9 cellular contexts compared by ENCODE assay signal in the genomic region with DNA sequence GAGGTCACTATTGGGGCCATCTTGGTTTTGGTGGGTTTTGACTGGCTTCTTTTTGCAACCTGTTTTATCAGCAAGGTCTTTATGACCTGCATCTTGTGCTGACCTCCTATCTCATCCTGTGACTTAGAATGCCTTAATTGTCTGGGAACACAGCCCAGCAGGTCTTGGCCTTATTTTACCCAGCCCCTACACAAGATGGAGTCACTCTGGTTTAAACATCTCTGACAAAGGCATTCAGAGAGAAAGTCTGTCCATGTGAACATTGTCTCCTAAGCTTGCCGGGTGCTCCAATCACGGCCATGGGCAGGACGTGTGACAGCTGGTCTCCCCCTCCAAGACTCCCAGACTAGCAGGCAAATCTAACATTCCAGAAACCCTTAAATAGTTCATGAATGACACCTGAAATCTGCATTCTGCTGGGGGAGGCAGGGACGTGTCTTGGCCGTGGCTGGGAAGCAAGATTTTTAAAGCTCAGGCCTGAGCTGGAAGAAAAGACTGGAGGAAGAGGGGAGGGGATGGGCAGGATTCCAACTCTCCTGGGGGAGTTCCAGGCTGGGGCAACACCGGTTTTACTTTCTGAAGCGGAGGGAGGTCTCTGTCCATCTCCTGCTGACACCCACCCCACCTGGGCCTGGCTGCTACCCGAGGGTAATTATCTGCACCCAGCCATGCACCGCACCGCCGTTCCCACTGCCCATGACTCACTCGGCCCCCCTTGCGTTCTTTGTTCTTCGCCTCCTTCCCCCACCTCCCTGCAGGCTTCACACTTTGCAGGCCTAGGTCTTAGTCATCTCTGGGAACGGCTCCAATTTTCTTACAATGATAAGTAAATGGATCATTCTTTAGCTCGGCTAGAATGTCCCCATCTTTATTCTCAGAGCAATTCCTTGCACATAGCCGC. TPM values are rescaled to one million over a fixed set of nuclear protein-coding genes. Genes with fewer than 3 reads are reported as not detected.
DNase-seq lines count a peak whose midpoint lies in the region; ATAC-seq, FAIRE-seq and TF ChIP-seq lines count a peak whose summit lies in the region.
"Had no signal": no experiment of that assay in that cellular context is flagged by ENCODE, and none has a peak within 500 bp of the region (broad histone marks: within the 10 kb centered on the region; RNA-seq: fewer than 3 reads in every experiment).

No MANE protein-coding gene starts in this region.

- H3K9me3 ChIP-seq in GM23248 (ENCODE audit: low read depth) = no peaks in the 10 kb centered on the region
- H3K9me3 ChIP-seq in endothelial cell of umbilical vein (replicated peaks; ENCODE audit: control insufficient read depth, insufficient read depth, low read length) = no peaks in the 10 kb centered on the region
- H3K9me3 ChIP-seq in mesodermal cell (ENCODE audit: control insufficient read depth, low read length) = no peaks in the 10 kb centered on the region
- H3K9me3 ChIP-seq: neutrophil had no signal

- CTCF ChIA-PET in endothelial cell of umbilical vein (lab: Charles Lee) = interaction anchor here (1.0 to 1.5 kb wide), 3 partner anchors 421 to 494 kb away, joined by 5 to 6 read pairs (median 6); no protein-coding TSS in a partner anchor

- H3K27me3 ChIP-seq in GM23248 (replicated peaks; ENCODE audit: insufficient read depth) (no peaks in the 10 kb centered on the region), endothelial cell of umbilical vein (ENCODE audit: control insufficient read depth in 2 of 2, insufficient read depth in 2 of 2, low read length in 2 of 2) (no peaks in the 10 kb centered on the region)
- H3K27me3 ChIP-seq: neutrophil had no signal

- FAIRE-seq in endothelial cell of umbilical vein (lab: Jason Lieb, UNC) = peak; percentile 97

- H2AFZ ChIP-seq in GM23248 (no peak overlapping the region), endothelial cell of umbilical vein (ENCODE audit: low read depth, low read length) (peak overlapping the region; percentile 70)

- H3K36me3 Mint-ChIP-seq in activated T-helper 1 cell treated with anti-CD3 and anti-CD28 coated beads, Interleukin-12 subunit alpha, Interleukin-12 subunit beta, Interleukin-2, Interleukin-4 antibody, amounts not matched to agents 30 ng/mL and 10 ng/mL and 1 ng/mL, durations not matched to agents 14 hours and 24 hours and 36 hours (ENCODE audit: low read depth) = no peaks in the 10 kb centered on the region
- no peaks in the 10 kb centered on the region for H3K36me3 Mint-ChIP-seq in activated T-helper 2 cell treated with anti-CD3 and anti-CD28 coated beads, Interferon-gamma antibody, Interleukin-2, Interleukin-4, amounts not matched to agents 10 μg/mL and 5 μg/mL and 100 μg/mL, durations not matched to agents 14 hours and 24 hours and 36 hours (ENCODE audit: low read depth)

- intact Hi-C loops in endothelial cell of umbilical vein (cut with micrococcal nuclease) = loop anchor here (1.0 kb wide), 2 partner anchors 53 to 421 kb away; no protein-coding TSS in a partner anchor
- intact Hi-C loops in activated T-helper 1 cell treated with anti-CD3 and anti-CD28 coated beads, Interleukin-12 subunit alpha, Interleukin-12 subunit beta, Interleukin-2, Interleukin-4 antibody, amounts not matched to agents 30 ng/mL and 10 ng/mL and 1 ng/mL, durations not matched to agents 14 hours and 24 hours and 36 hours (cut with micrococcal nuclease) = no loop called here
- intact Hi-C loops in activated T-helper 2 cell treated with anti-CD3 and anti-CD28 coated beads, Interferon-gamma antibody, Interleukin-2, Interleukin-4, amounts not matched to agents 10 μg/mL and 5 μg/mL and 100 μg/mL, durations not matched to agents 14 hours and 24 hours and 36 hours (cut with micrococcal nuclease) = no loop called here

- TF ChIP-seq POLR2A in endothelial cell of umbilical vein (IDR thresholded peaks at IDR 0.05; ENCODE audit: low read depth, low read length) = no peak

- no peaks in the 10 kb centered on the region for H3K9me2 ChIP-seq in GM23248 (ENCODE audit: insufficient read depth)

- no peak overlapping the region for H3K27ac ChIP-seq in GM23248
- peak overlapping the region; percentile 29 for H3K27ac ChIP-seq in endothelial cell of umbilical vein (ENCODE audit: insufficient read depth, low read depth, low read length)
- H3K27ac ChIP-seq in mesodermal cell (ENCODE audit: low read depth, low read length, severe bottlenecking) = peak overlapping the region; percentile 79
- H3K27ac ChIP-seq in coronary artery = no peak overlapping the region
- H3K27ac ChIP-seq: neutrophil had no signal

- in situ Hi-C loops in GM23248 (cut with MboI) = no loop called here

- TF ChIP-seq CTCF in endothelial cell of umbilical vein (IDR thresholded peaks at IDR 0.05; ENCODE audit: extremely low read depth in 1 of 2, insufficient read depth in 1 of 2, low read depth in 1 of 2, low read length in 2 of 2) = no peak
- no peak for TF ChIP-seq CTCF in coronary artery (IDR thresholded peaks at IDR 0.05)

- H4K20me1 ChIP-seq in GM23248 (ENCODE audit: insufficient read depth) = no peaks in the 10 kb centered on the region
- no peaks in the 10 kb centered on the region for H4K20me1 ChIP-seq in endothelial cell of umbilical vein (replicated peaks; ENCODE audit: control insufficient read depth, extremely low read depth, insufficient read depth, low read length)

- no peak overlapping the region for H3K4me3 Mint-ChIP-seq in activated T-helper 1 cell treated with anti-CD3 and anti-CD28 coated beads, Interleukin-12 subunit alpha, Interleukin-12 subunit beta, Interleukin-2, Interleukin-4 antibody, amounts not matched to agents 30 ng/mL and 10 ng/mL and 1 ng/mL, durations not matched to agents 14 hours and 24 hours and 36 hours
- no peak overlapping the region for H3K4me3 Mint-ChIP-seq in activated T-helper 2 cell treated with anti-CD3 and anti-CD28 coated beads, Interferon-gamma antibody, Interleukin-2, Interleukin-4, amounts not matched to agents 10 μg/mL and 5 μg/mL and 100 μg/mL, durations not matched to agents 14 hours and 24 hours and 36 hours (ENCODE audit: low read depth)

- H3K4me2 ChIP-seq in GM23248 (ENCODE audit: unreplicated experiment) = no peak overlapping the region
- H3K4me2 ChIP-seq in endothelial cell of umbilical vein (ENCODE audit: insufficient read depth, low read length) = peak overlapping the region; percentile 13

- no TSS peak for BruUV-seq in endothelial cell of umbilical vein (replicated peaks; lab: Mats Ljungman, UMichigan)

- H3K36me3 ChIP-seq in GM23248 (ENCODE audit: low read depth) (no peaks in the 10 kb centered on the region), endothelial cell of umbilical vein (ENCODE audit: control insufficient read depth in 2 of 2, extremely low read depth in 1 of 2, insufficient read depth in 2 of 2, low read length in 2 of 2) (no peaks in the 10 kb centered on the region), mesodermal cell (ENCODE audit: control insufficient read depth, insufficient read depth, low read length) (no peaks in the 10 kb centered on the region)
- H3K36me3 ChIP-seq: neutrophil had no signal

- no peaks in the 10 kb centered on the region for H3K79me2 ChIP-seq in GM23248 (ENCODE audit: insufficient read depth)
- no peaks in the 10 kb centered on the region for H3K79me2 ChIP-seq in endothelial cell of umbilical vein (ENCODE audit: control insufficient read depth, insufficient read depth, low read length)

- no peaks in the 10 kb centered on the region for H3K9me1 ChIP-seq in endothelial cell of umbilical vein (replicated peaks; ENCODE audit: control insufficient read depth, extremely low read depth, insufficient read depth, low read length)

- H3K4me3 ChIP-seq in GM23248 (no peak overlapping the region), endothelial cell of umbilical vein (replicated peaks in 1 of 3; ENCODE audit: insufficient read depth in 1 of 3, low read depth in 1 of 3, low read length in 3 of 3) (no peak overlapping the region), mesodermal cell (ENCODE audit: extremely low read depth, insufficient read depth, low read length, poor library complexity, severe bottlenecking) (no peak overlapping the region), coronary artery (no peak overlapping the region)

- H3K9me3 Mint-ChIP-seq in activated T-helper 1 cell treated with anti-CD3 and anti-CD28 coated beads, Interleukin-12 subunit alpha, Interleukin-12 subunit beta, Interleukin-2, Interleukin-4 antibody, amounts not matched to agents 30 ng/mL and 10 ng/mL and 1 ng/mL, durations not matched to agents 14 hours and 24 hours and 36 hours = no peaks in the 10 kb centered on the region
- H3K9me3 Mint-ChIP-seq in activated T-helper 2 cell treated with anti-CD3 and anti-CD28 coated beads, Interferon-gamma antibody, Interleukin-2, Interleukin-4, amounts not matched to agents 10 μg/mL and 5 μg/mL and 100 μg/mL, durations not matched to agents 14 hours and 24 hours and 36 hours = no peaks in the 10 kb centered on the region

- H3K4me1 Mint-ChIP-seq in activated T-helper 1 cell treated with anti-CD3 and anti-CD28 coated beads, Interleukin-12 subunit alpha, Interleukin-12 subunit beta, Interleukin-2, Interleukin-4 antibody, amounts not matched to agents 30 ng/mL and 10 ng/mL and 1 ng/mL, durations not matched to agents 14 hours and 24 hours and 36 hours (ENCODE audit: low read depth) = no peaks in the 10 kb centered on the region
- H3K4me1 Mint-ChIP-seq in activated T-helper 2 cell treated with anti-CD3 and anti-CD28 coated beads, Interferon-gamma antibody, Interleukin-2, Interleukin-4, amounts not matched to agents 10 μg/mL and 5 μg/mL and 100 μg/mL, durations not matched to agents 14 hours and 24 hours and 36 hours (ENCODE audit: low read depth) = no peaks in the 10 kb centered on the region

- H3K9ac ChIP-seq in GM23248 = no peak overlapping the region
- peak overlapping the region; percentile 31 for H3K9ac ChIP-seq in endothelial cell of umbilical vein (replicated peaks; ENCODE audit: extremely low read depth, insufficient read depth, low read length)

- ATAC-seq in HG02840 (IDR thresholded peaks at IDR 0.05; ENCODE audit: low FRiP score, unreplicated experiment) = no peak

- no peak overlapping the region for H3K27ac Mint-ChIP-seq in activated T-helper 1 cell treated with anti-CD3 and anti-CD28 coated beads, Interleukin-12 subunit alpha, Interleukin-12 subunit beta, Interleukin-2, Interleukin-4 antibody, amounts not matched to agents 30 ng/mL and 10 ng/mL and 1 ng/mL, durations not matched to agents 14 hours and 24 hours and 36 hours
- H3K27ac Mint-ChIP-seq in activated T-helper 2 cell treated with anti-CD3 and anti-CD28 coated beads, Interferon-gamma antibody, Interleukin-2, Interleukin-4, amounts not matched to agents 10 μg/mL and 5 μg/mL and 100 μg/mL, durations not matched to agents 14 hours and 24 hours and 36 hours = no peak overlapping the region

- H3K27me3 Mint-ChIP-seq in activated T-helper 1 cell treated with anti-CD3 and anti-CD28 coated beads, Interleukin-12 subunit alpha, Interleukin-12 subunit beta, Interleukin-2, Interleukin-4 antibody, amounts not matched to agents 30 ng/mL and 10 ng/mL and 1 ng/mL, durations not matched to agents 14 hours and 24 hours and 36 hours (ENCODE audit: insufficient read depth) = no peaks in the 10 kb centered on the region
- no peaks in the 10 kb centered on the region for H3K27me3 Mint-ChIP-seq in activated T-helper 2 cell treated with anti-CD3 and anti-CD28 coated beads, Interferon-gamma antibody, Interleukin-2, Interleukin-4, amounts not matched to agents 10 μg/mL and 5 μg/mL and 100 μg/mL, durations not matched to agents 14 hours and 24 hours and 36 hours (ENCODE audit: low read depth)

- H3K4me1 ChIP-seq in GM23248 (ENCODE audit: insufficient read depth) (no peaks in the 10 kb centered on the region), endothelial cell of umbilical vein (ENCODE audit: control insufficient read depth, extremely low read depth, insufficient read depth, low read length) (peaks cover 5% of the 10 kb centered on the region), mesodermal cell (ENCODE audit: control insufficient read depth, insufficient read depth, low read length, poor library complexity, severe bottlenecking) (peaks cover 6% of the 10 kb centered on the region)

- dilution Hi-C loops in endothelial cell of umbilical vein (cut with MboI; ENCODE audit: extremely low pct_ligation_motif_present, low sequenced_read_pairs) = no loop called here

- WGBS in GM23248 (ENCODE audit: low coverage in 1 of 2, low lambda C conversion rate in 2 of 2, missing lambda C conversion rate in 2 of 2), 2 experiments = 16 to 20% methylated on average over 15 to 17 of the region's 17 CpGs
- 30 to 44% methylated on average over 8 to 16 of the region's 17 CpGs for WGBS in mesodermal cell (ENCODE audit: insufficient coverage in 2 of 2), 2 experiments

- no peaks in the 10 kb centered on the region for H3F3A ChIP-seq in GM23248 (ENCODE audit: insufficient read depth)

- DNase-seq in GM23248 (peak; percentile 83), NCI-H446 treated with DMSO at 0.1 percent for 48 hours (lab: John Stamatoyannopoulos, UW) (peak; percentile 78), endothelial cell of umbilical vein (ENCODE audit: low read depth, low spot score) (peak; percentile 94), coronary artery (ENCODE audit: low spot score) (no peak)
- no peak for DNase-seq in activated T-helper 1 cell treated with anti-CD3 and anti-CD28 coated beads, Interleukin-12 subunit alpha, Interleukin-12 subunit beta, Interleukin-2, Interleukin-4 antibody, amounts not matched to agents 30 ng/mL and 10 ng/mL and 1 ng/mL, durations not matched to agents 14 hours and 24 hours and 36 hours (ENCODE audit: low spot score)
- no peak for DNase-seq in activated T-helper 2 cell treated with anti-CD3 and anti-CD28 coated beads, Interferon-gamma antibody, Interleukin-2, Interleukin-4, amounts not matched to agents 10 μg/mL and 5 μg/mL and 100 μg/mL, durations not matched to agents 14 hours and 24 hours and 36 hours (ENCODE audit: low spot score)

- POLR2A ChIA-PET in endothelial cell of umbilical vein (lab: Charles Lee) = no interaction called here

RNA-seq across cellular contexts. Expression of a gene that starts 11.5 kb away (rescaled TPM):
- total RNA-seq in GM23248 (2014; rRNA removed; shearing (Covaris generic)) = not detected in 2 replicates
- polyA plus RNA-seq in GM23248 (2016; fragmentation: Nextera tagmentation; extraction: Ambion mirVana) (not detected in 2 replicates), endothelial cell of umbilical vein (not detected in 2 replicates)
- total RNA-seq in endothelial cell of umbilical vein = not detected in 2 replicates
- not detected in 2 replicates for polyA plus RNA-seq in endothelial cell of umbilical vein (2011; cell fraction: cytosol; rRNA removed)
- polyA plus RNA-seq in endothelial cell of umbilical vein (2011; cell fraction: nucleus; rRNA removed) = not detected in 2 replicates
- not detected in 2 replicates for polyA plus RNA-seq in endothelial cell of umbilical vein (2012)
- polyA minus RNA-seq in endothelial cell of umbilical vein = not detected in 2 replicates
- not detected for polyA minus RNA-seq in endothelial cell of umbilical vein (2011; cell fraction: cytosol; rRNA and poly(A)+ RNA removed)
- polyA minus RNA-seq in endothelial cell of umbilical vein (2011; cell fraction: nucleus; rRNA and poly(A)+ RNA removed) = not detected in 2 replicates
- not detected for polyA plus RNA-seq in mesodermal cell (2013, experiment 1 of 2)
- not detected for polyA plus RNA-seq in mesodermal cell (2013, experiment 2 of 2)
- total RNA-seq in activated T-helper 1 cell treated with anti-CD3 and anti-CD28 coated beads, Interleukin-12 subunit alpha, Interleukin-12 subunit beta, Interleukin-2, Interleukin-4 antibody, amounts not matched to agents 30 ng/mL and 10 ng/mL and 1 ng/mL, durations not matched to agents 14 hours and 24 hours and 36 hours = not detected in 2 replicates
- total RNA-seq in activated T-helper 2 cell treated with anti-CD3 and anti-CD28 coated beads, Interferon-gamma antibody, Interleukin-2, Interleukin-4, amounts not matched to agents 10 μg/mL and 5 μg/mL and 100 μg/mL, durations not matched to agents 14 hours and 24 hours and 36 hours = not detected in 2 replicates

RNA-seq across cellular contexts. Expression of a gene that starts 32.0 kb away (rescaled TPM):
- total RNA-seq in GM23248 (2014; rRNA removed; shearing (Covaris generic)) = not detected in 2 replicates
- polyA plus RNA-seq in GM23248 (2016; fragmentation: Nextera tagmentation; extraction: Ambion mirVana) = not detected in 2 replicates
- not detected in 2 replicates for total RNA-seq in endothelial cell of umbilical vein
- polyA plus RNA-seq in endothelial cell of umbilical vein = not detected in 2 replicates
- polyA plus RNA-seq in endothelial cell of umbilical vein (2011; cell fraction: cytosol; rRNA removed) = not detected in 2 replicates
- not detected in 2 replicates for polyA plus RNA-seq in endothelial cell of umbilical vein (2011; cell fraction: nucleus; rRNA removed)
- not detected in 2 replicates for polyA plus RNA-seq in endothelial cell of umbilical vein (2012)
- not detected in 2 replicates for polyA minus RNA-seq in endothelial cell of umbilical vein
- polyA minus RNA-seq in endothelial cell of umbilical vein (2011; cell fraction: cytosol; rRNA and poly(A)+ RNA removed) = not detected
- polyA minus RNA-seq in endothelial cell of umbilical vein (2011; cell fraction: nucleus; rRNA and poly(A)+ RNA removed) = not detected in 2 replicates
- not detected for polyA plus RNA-seq in mesodermal cell (2013, experiment 1 of 2)
- polyA plus RNA-seq in mesodermal cell (2013, experiment 2 of 2) = not detected
- not detected in 2 replicates for total RNA-seq in activated T-helper 1 cell treated with anti-CD3 and anti-CD28 coated beads, Interleukin-12 subunit alpha, Interleukin-12 subunit beta, Interleukin-2, Interleukin-4 antibody, amounts not matched to agents 30 ng/mL and 10 ng/mL and 1 ng/mL, durations not matched to agents 14 hours and 24 hours and 36 hours
- not detected in 2 replicates for total RNA-seq in activated T-helper 2 cell treated with anti-CD3 and anti-CD28 coated beads, Interferon-gamma antibody, Interleukin-2, Interleukin-4, amounts not matched to agents 10 μg/mL and 5 μg/mL and 100 μg/mL, durations not matched to agents 14 hours and 24 hours and 36 hours

RNA-seq across cellular contexts. Expression of a gene that starts 40.2 kb away (rescaled TPM):
- not detected in 2 replicates for total RNA-seq in GM23248 (2014; rRNA removed; shearing (Covaris generic))
- polyA plus RNA-seq in GM23248 (2016; fragmentation: Nextera tagmentation; extraction: Ambion mirVana) (not detected in 2 replicates), endothelial cell of umbilical vein (not detected in 2 replicates)
- not detected in 2 replicates for total RNA-seq in endothelial cell of umbilical vein
- not detected in 2 replicates for polyA plus RNA-seq in endothelial cell of umbilical vein (2011; cell fraction: cytosol; rRNA removed)
- not detected in 2 replicates for polyA plus RNA-seq in endothelial cell of umbilical vein (2011; cell fraction: nucleus; rRNA removed)
- not detected in 2 replicates for polyA plus RNA-seq in endothelial cell of umbilical vein (2012)
- polyA minus RNA-seq in endothelial cell of umbilical vein = not detected in 2 replicates
- not detected for polyA minus RNA-seq in endothelial cell of umbilical vein (2011; cell fraction: cytosol; rRNA and poly(A)+ RNA removed)
- not detected in 2 replicates for polyA minus RNA-seq in endothelial cell of umbilical vein (2011; cell fraction: nucleus; rRNA and poly(A)+ RNA removed)
- not detected for polyA plus RNA-seq in mesodermal cell (2013, experiment 1 of 2)
- polyA plus RNA-seq in mesodermal cell (2013, experiment 2 of 2) = not detected
- not detected in 2 replicates for total RNA-seq in activated T-helper 1 cell treated with anti-CD3 and anti-CD28 coated beads, Interleukin-12 subunit alpha, Interleukin-12 subunit beta, Interleukin-2, Interleukin-4 antibody, amounts not matched to agents 30 ng/mL and 10 ng/mL and 1 ng/mL, durations not matched to agents 14 hours and 24 hours and 36 hours
- total RNA-seq in activated T-helper 2 cell treated with anti-CD3 and anti-CD28 coated beads, Interferon-gamma antibody, Interleukin-2, Interleukin-4, amounts not matched to agents 10 μg/mL and 5 μg/mL and 100 μg/mL, durations not matched to agents 14 hours and 24 hours and 36 hours = not detected in 2 replicates

RNA-seq across cellular contexts. Expression of a gene that starts 51.4 kb away (rescaled TPM):
- total RNA-seq in GM23248 (2014; rRNA removed; shearing (Covaris generic)) = not detected in 2 replicates
- polyA plus RNA-seq in GM23248 (2016; fragmentation: Nextera tagmentation; extraction: Ambion mirVana) (not detected in 2 replicates), endothelial cell of umbilical vein (not detected in 2 replicates)
- total RNA-seq in endothelial cell of umbilical vein = not detected in 2 replicates
- not detected in 2 replicates for polyA plus RNA-seq in endothelial cell of umbilical vein (2011; cell fraction: cytosol; rRNA removed)
- polyA plus RNA-seq in endothelial cell of umbilical vein (2011; cell fraction: nucleus; rRNA removed) = not detected in 2 replicates
- polyA plus RNA-seq in endothelial cell of umbilical vein (2012) = not detected in 2 replicates
- polyA minus RNA-seq in endothelial cell of umbilical vein = not detected in 2 replicates
- not detected for polyA minus RNA-seq in endothelial cell of umbilical vein (2011; cell fraction: cytosol; rRNA and poly(A)+ RNA removed)
- polyA minus RNA-seq in endothelial cell of umbilical vein (2011; cell fraction: nucleus; rRNA and poly(A)+ RNA removed) = not detected in 2 replicates
- polyA plus RNA-seq in mesodermal cell (2013, experiment 1 of 2) = not detected
- polyA plus RNA-seq in mesodermal cell (2013, experiment 2 of 2) = not detected
- total RNA-seq in activated T-helper 1 cell treated with anti-CD3 and anti-CD28 coated beads, Interleukin-12 subunit alpha, Interleukin-12 subunit beta, Interleukin-2, Interleukin-4 antibody, amounts not matched to agents 30 ng/mL and 10 ng/mL and 1 ng/mL, durations not matched to agents 14 hours and 24 hours and 36 hours = not detected in 2 replicates
- total RNA-seq in activated T-helper 2 cell treated with anti-CD3 and anti-CD28 coated beads, Interferon-gamma antibody, Interleukin-2, Interleukin-4, amounts not matched to agents 10 μg/mL and 5 μg/mL and 100 μg/mL, durations not matched to agents 14 hours and 24 hours and 36 hours = not detected in 2 replicates

Comparison
In these comparisons a context has a peak if more than half of its experiments do, and no peak if none do; other contexts are left out.
1. DNase-seq: peak in GM23248 (single experiment), NCI-H446 treated with DMSO at 0.1 percent for 48 hours (single experiment) and endothelial cell of umbilical vein (single experiment); none in activated T-helper 1 cell treated with anti-CD3 and anti-CD28 coated beads, Interleukin-12 subunit alpha, Interleukin-12 subunit beta, Interleukin-2, Interleukin-4 antibody, amounts not matched to agents 30 ng/mL and 10 ng/mL and 1 ng/mL, durations not matched to agents 14 hours and 24 hours and 36 hours (single experiment), activated T-helper 2 cell treated with anti-CD3 and anti-CD28 coated beads, Interferon-gamma antibody, Interleukin-2, Interleukin-4, amounts not matched to agents 10 μg/mL and 5 μg/mL and 100 μg/mL, durations not matched to agents 14 hours and 24 hours and 36 hours (single experiment) and coronary artery (single experiment).
2. H3K27ac ChIP-seq: peak in endothelial cell of umbilical vein (single experiment) and mesodermal cell (single experiment); none in GM23248 (single experiment) and coronary artery (0 of 2).